ENCODE assay signal across 1 cellular context in genomic region chr2:75667884-75668283, GRCh38.
TF ChIP-seq lines count a peak whose summit lies in the region.

No MANE protein-coding gene starts in this region.

TF ChIP-seq in GM23338, 12 proteins besides CTCF, POLR2A, EP300 and RAD21 (continued from another document):
- TF ChIP-seq ZNF462 (CRISPR knock-in tag; IDR thresholded peaks at IDR 0.05) (no peak), EZH2phosphoT487 (IDR thresholded peaks at IDR 0.05; ENCODE audit: unreplicated experiment) (no peak), JUNB (IDR thresholded peaks at IDR 0.05; ENCODE audit: unreplicated experiment) (no peak), CREB1 (CRISPR knock-in tag; IDR thresholded peaks at IDR 0.05; ENCODE audit: low read depth) (no peak), ETS1 (IDR thresholded peaks at IDR 0.05) (no peak), ZNF114 (CRISPR knock-in tag; IDR thresholded peaks at IDR 0.05) (no peak)
